Comparison of ENCODE assay signal across 9 cellular contexts in genomic region chr12:95102916-95103671, GRCh38. TPM values are rescaled to one million over a fixed set of nuclear protein-coding genes. Genes with fewer than 3 reads are reported as not detected.
DNase-seq lines count a peak whose midpoint lies in the region; ATAC-seq and TF ChIP-seq lines count a peak whose summit lies in the region.
"Had no signal": no experiment of that assay in that cellular context is flagged by ENCODE, and none has a peak within 500 bp of the region (broad histone marks: within the 10 kb centered on the region; RNA-seq: fewer than 3 reads in every experiment).

No MANE protein-coding gene starts in this region.

- POLR2A ChIA-PET in CD4-positive, alpha-beta T cell (lab: Charles Lee): no interaction called here

- H3K27ac Mint-ChIP-seq in CD4-positive, alpha-beta T cell: no peak overlapping the region
- no peak overlapping the region for H3K27ac Mint-ChIP-seq in type B pancreatic cell
- H3K27ac Mint-ChIP-seq: naive B cell had no signal

- H3K27ac ChIP-seq in CD4-positive, alpha-beta T cell (ENCODE audit: low read depth, low read length): no peak overlapping the region
- H3K27ac ChIP-seq in osteoblast (ENCODE audit: low read depth, low read length): peak overlapping the region; percentile 64

- peaks cover 7% of the 10 kb centered on the region for H3K4me1 Mint-ChIP-seq in CD4-positive, alpha-beta T cell (ENCODE audit: low read depth)
- H3K4me1 Mint-ChIP-seq in type B pancreatic cell (ENCODE audit: unreplicated experiment): peaks cover 14% of the 10 kb centered on the region

- no peak overlapping the region for H2AFZ ChIP-seq in osteoblast (ENCODE audit: low read length)

- H3K4me3 Mint-ChIP-seq in CD4-positive, alpha-beta T cell: no peak overlapping the region
- no peak overlapping the region for H3K4me3 Mint-ChIP-seq in type B pancreatic cell
- H3K4me3 Mint-ChIP-seq: naive B cell had no signal

- H3K4me1 ChIP-seq in osteoblast (ENCODE audit: insufficient read depth, low read length): peaks cover 21% of the 10 kb centered on the region

- H4K20me1 ChIP-seq in osteoblast (ENCODE audit: insufficient read depth, low read length): no peaks in the 10 kb centered on the region

- H3K27me3 Mint-ChIP-seq in CD4-positive, alpha-beta T cell: no peaks in the 10 kb centered on the region
- H3K27me3 Mint-ChIP-seq in type B pancreatic cell: no peaks in the 10 kb centered on the region
- H3K27me3 Mint-ChIP-seq: naive B cell had no signal

- peaks cover 3% of the 10 kb centered on the region for H3K36me3 ChIP-seq in osteoblast (ENCODE audit: insufficient read depth, low read length)

- peak overlapping the region; percentile 59 for H3K4me2 ChIP-seq in osteoblast (ENCODE audit: insufficient read depth, low read length)

- H3K27me3 ChIP-seq in CD4-positive, alpha-beta T cell (ENCODE audit: control insufficient read depth, insufficient read depth, low read length): no peaks in the 10 kb centered on the region
- H3K27me3 ChIP-seq in osteoblast (ENCODE audit: insufficient read depth, low read length): no peaks in the 10 kb centered on the region

- CTCF ChIA-PET in CD4-positive, alpha-beta T cell (lab: Charles Lee): interaction anchor here (0.7 kb wide), 1 partner anchor 105 kb away, joined by 3 read pairs; no protein-coding TSS in a partner anchor

- no peak for TF ChIP-seq CTCF in CD4-positive, alpha-beta T cell (IDR thresholded peaks at IDR 0.05)
- TF ChIP-seq CTCF in osteoblast (IDR thresholded peaks at IDR 0.05; ENCODE audit: extremely low read depth, low read depth, low read length): no peak
- TF ChIP-seq CTCF in type B pancreatic cell (conservative IDR thresholded peaks at IDR 0.05): no peak

- no peaks in the 10 kb centered on the region for H3K36me3 Mint-ChIP-seq in CD4-positive, alpha-beta T cell (ENCODE audit: low read depth)
- H3K36me3 Mint-ChIP-seq in type B pancreatic cell: peaks cover 43% of the 10 kb centered on the region
- H3K36me3 Mint-ChIP-seq: naive B cell had no signal

- DNase-seq in CD4-positive, alpha-beta T cell: no peak
- DNase-seq in NCI-H226 (peak; percentile 93), osteoblast (ENCODE audit: insufficient read length, low spot score, missing footprints) (peak; percentile 95), type B pancreatic cell (ENCODE audit: extremely low spot score, unreplicated experiment) (no peak), SK-N-DZ (ENCODE audit: low spot score) (no peak)
- peak; percentile 18 for DNase-seq in activated naive CD4-positive, alpha-beta T cell treated with anti-CD3 and anti-CD28 coated beads, Interleukin-2, amount 50 U/mL, for 16 hours
- DNase-seq: naive B cell had no signal

- intact Hi-C loops in CD4-positive, alpha-beta T cell (cut with DNase I, micrococcal nuclease): no loop called here

- no peaks in the 10 kb centered on the region for H3K79me2 ChIP-seq in osteoblast (ENCODE audit: insufficient read depth, low read length)

- peak; percentile 85 for ATAC-seq in CD4-positive, alpha-beta T cell (ENCODE audit: poor library complexity)
- peak; percentile 95 for ATAC-seq in GM19043 (IDR thresholded peaks at IDR 0.05; ENCODE audit: low read depth, unreplicated experiment)
- peak; percentile 95 for ATAC-seq in HG03135 (IDR thresholded peaks at IDR 0.05; ENCODE audit: unreplicated experiment)

- H3K9me3 ChIP-seq in CD4-positive, alpha-beta T cell (ENCODE audit: control insufficient read depth, low read length): no peaks in the 10 kb centered on the region
- H3K9me3 ChIP-seq in osteoblast (ENCODE audit: low read depth, low read length): no peaks in the 10 kb centered on the region

- no peaks in the 10 kb centered on the region for H3K9me3 Mint-ChIP-seq in CD4-positive, alpha-beta T cell
- no peaks in the 10 kb centered on the region for H3K9me3 Mint-ChIP-seq in type B pancreatic cell
- H3K9me3 Mint-ChIP-seq: naive B cell had no signal

- H3K4me3 ChIP-seq in osteoblast (ENCODE audit: insufficient read depth, low read length): no peak overlapping the region

RNA-seq across cellular contexts. Expression of gene NR2C1, which starts 29.7 kb away (rescaled TPM):
- 10 to 100 TPM; 48.3 to 58.9 TPM for total RNA-seq in CD4-positive, alpha-beta T cell
- total RNA-seq in osteoblast: 22.1 and 23.9 TPM in 2 replicates
- 26.0 and 51.5 TPM in 2 replicates for total RNA-seq in type B pancreatic cell (ENCODE audit: low replicate concordance)
- polyA plus RNA-seq in SK-N-DZ (2014; cell fraction: cytosol; rRNA removed): 23.5 and 37.3 TPM in 2 replicates
- polyA plus RNA-seq in SK-N-DZ (2014; cell fraction: nucleus; rRNA removed): 254 and 355 TPM in 2 replicates

Comparison
In these comparisons a context has a peak if more than half of its experiments do, and no peak if none do; other contexts are left out.
1. DNase-seq: peak in NCI-H226 (single experiment), activated naive CD4-positive, alpha-beta T cell treated with anti-CD3 and anti-CD28 coated beads, Interleukin-2, amount 50 U/mL, for 16 hours (single experiment) and osteoblast (single experiment); none in CD4-positive, alpha-beta T cell (0 of 10), type B pancreatic cell (single experiment) and SK-N-DZ (single experiment).
2. Peak in every context shown above with its lines, with median percentiles within 50 percentile points of each other: ATAC-seq.